In genomic region chr3:18103591-18103990, GRCh38 we compare ENCODE assay signal across 1 cellular context.
TF ChIP-seq lines count a peak whose summit lies in the region.

No MANE protein-coding gene starts in this region.

TF ChIP-seq in WTC11, 78 proteins besides CTCF, POLR2A, EP300 and RAD21 (continued from another document):
- no peak for TF ChIP-seq IRF1 (CRISPR knock-in tag; IDR thresholded peaks at IDR 0.05)
- no peak for TF ChIP-seq ZNF263 (CRISPR knock-in tag; IDR thresholded peaks at IDR 0.05; ENCODE audit: low read depth)
- TF ChIP-seq CDX4 (CRISPR knock-in tag; IDR thresholded peaks at IDR 0.05; ENCODE audit: borderline replicate concordance), result no peak
- no peak for TF ChIP-seq NR1H2 (CRISPR knock-in tag; IDR thresholded peaks at IDR 0.05)
